In the genomic region with DNA sequence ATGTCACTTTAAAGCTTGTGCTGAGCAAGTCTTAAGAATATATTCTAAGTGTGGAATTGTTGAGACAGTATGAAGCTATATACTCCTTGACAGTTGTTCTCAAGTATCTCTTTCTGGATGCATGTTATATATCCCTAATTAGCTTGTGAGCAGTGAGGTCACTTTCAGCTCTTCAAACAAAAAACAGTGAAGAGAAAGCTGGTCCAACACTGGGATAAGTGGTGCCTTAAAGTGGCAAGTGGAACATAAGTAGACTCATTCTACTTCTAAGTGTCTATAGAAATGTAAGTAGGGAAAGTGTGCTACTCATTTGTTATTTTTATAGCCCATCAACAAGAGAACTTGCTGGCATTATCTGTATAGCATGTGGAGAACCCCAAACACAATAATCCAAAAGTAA, we compare ENCODE assay signal across 1 cellular context.
TF ChIP-seq lines count a peak whose summit lies in the region.

No MANE protein-coding gene starts in this region.

TF ChIP-seq in HEK293, 187 proteins besides CTCF, POLR2A, EP300 and RAD21 (continued from another document):
- TF ChIP-seq KLF17 (tag by site-specific recombination; IDR thresholded peaks at IDR 0.05), result no peak
- no peak for TF ChIP-seq YY1 (tag by site-specific recombination; IDR thresholded peaks at IDR 0.05)
- no peak for TF ChIP-seq ZNF211 (tag by site-specific recombination; IDR thresholded peaks at IDR 0.05; ENCODE audit: low read depth)
- TF ChIP-seq ZNF280C (tag by site-specific recombination; IDR thresholded peaks at IDR 0.05), result no peak
- no peak for TF ChIP-seq ZFP3 (tag by site-specific recombination; IDR thresholded peaks at IDR 0.05; ENCODE audit: low read depth)
- no peak for TF ChIP-seq ZNF350 (tag by site-specific recombination; IDR thresholded peaks at IDR 0.05)
- TF ChIP-seq, protein P1, sequence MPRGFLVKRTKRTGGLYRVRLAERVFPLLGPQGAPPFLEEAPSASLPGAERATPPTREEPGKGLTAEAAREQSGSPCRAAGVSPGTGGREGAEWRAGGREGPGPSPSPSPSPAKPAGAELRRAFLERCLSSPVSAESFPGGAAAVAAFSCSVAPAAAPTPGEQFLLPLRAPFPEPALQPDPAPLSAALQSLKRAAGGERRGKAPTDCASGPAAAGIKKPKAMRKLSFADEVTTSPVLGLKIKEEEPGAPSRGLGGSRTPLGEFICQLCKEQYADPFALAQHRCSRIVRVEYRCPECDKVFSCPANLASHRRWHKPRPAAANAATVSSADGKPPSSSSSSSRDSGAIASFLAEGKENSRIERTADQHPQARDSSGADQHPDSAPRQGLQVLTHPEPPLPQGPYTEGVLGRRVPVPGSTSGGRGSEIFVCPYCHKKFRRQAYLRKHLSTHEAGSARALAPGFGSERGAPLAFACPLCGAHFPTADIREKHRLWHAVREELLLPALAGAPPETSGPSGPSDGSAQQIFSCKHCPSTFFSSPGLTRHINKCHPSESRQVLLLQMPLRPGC (tag by site-specific recombination; IDR thresholded peaks at IDR 0.05), result no peak
- no peak for TF ChIP-seq ZNF140 (tag by site-specific recombination; IDR thresholded peaks at IDR 0.05)
- no peak for TF ChIP-seq ZBTB21 (tag by site-specific recombination; IDR thresholded peaks at IDR 0.05)
- no peak for TF ChIP-seq IKZF3 (tag by site-specific recombination; IDR thresholded peaks at IDR 0.05)
- TF ChIP-seq, protein P2, sequence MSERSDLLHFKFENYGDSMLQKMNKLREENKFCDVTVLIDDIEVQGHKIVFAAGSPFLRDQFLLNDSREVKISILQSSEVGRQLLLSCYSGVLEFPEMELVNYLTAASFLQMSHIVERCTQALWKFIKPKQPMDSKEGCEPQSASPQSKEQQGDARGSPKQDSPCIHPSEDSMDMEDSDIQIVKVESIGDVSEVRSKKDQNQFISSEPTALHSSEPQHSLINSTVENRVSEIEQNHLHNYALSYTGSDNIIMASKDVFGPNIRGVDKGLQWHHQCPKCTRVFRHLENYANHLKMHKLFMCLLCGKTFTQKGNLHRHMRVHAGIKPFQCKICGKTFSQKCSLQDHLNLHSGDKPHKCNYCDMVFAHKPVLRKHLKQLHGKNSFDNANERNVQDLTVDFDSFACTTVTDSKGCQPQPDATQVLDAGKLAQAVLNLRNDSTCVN (tag by site-specific recombination; optimal IDR thresholded peaks at IDR 0.05), result no peak
- TF ChIP-seq, protein P3, sequence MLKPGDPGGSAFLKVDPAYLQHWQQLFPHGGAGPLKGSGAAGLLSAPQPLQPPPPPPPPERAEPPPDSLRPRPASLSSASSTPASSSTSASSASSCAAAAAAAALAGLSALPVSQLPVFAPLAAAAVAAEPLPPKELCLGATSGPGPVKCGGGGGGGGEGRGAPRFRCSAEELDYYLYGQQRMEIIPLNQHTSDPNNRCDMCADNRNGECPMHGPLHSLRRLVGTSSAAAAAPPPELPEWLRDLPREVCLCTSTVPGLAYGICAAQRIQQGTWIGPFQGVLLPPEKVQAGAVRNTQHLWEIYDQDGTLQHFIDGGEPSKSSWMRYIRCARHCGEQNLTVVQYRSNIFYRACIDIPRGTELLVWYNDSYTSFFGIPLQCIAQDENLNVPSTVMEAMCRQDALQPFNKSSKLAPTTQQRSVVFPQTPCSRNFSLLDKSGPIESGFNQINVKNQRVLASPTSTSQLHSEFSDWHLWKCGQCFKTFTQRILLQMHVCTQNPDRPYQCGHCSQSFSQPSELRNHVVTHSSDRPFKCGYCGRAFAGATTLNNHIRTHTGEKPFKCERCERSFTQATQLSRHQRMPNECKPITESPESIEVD (tag by site-specific recombination; IDR thresholded peaks at IDR 0.05), result no peak
- TF ChIP-seq ZBTB11 (tag by site-specific recombination; conservative IDR thresholded peaks at IDR 0.05; ENCODE audit: low read depth), result no peak
- no peak for TF ChIP-seq ZNF792 (tag by site-specific recombination; IDR thresholded peaks at IDR 0.05)
- no peak for TF ChIP-seq ZNF362 (tag by site-specific recombination; IDR thresholded peaks at IDR 0.05)
- peak; percentile 92 for TF ChIP-seq ZNF133 (tag by site-specific recombination; IDR thresholded peaks at IDR 0.05)
- no peak for TF ChIP-seq ZNF843 (tag by site-specific recombination; IDR thresholded peaks at IDR 0.05)
- TF ChIP-seq KLF7 (tag by site-specific recombination; IDR thresholded peaks at IDR 0.05; ENCODE audit: borderline replicate concordance), result no peak
- TF ChIP-seq ZNF366 (tag by site-specific recombination; conservative IDR thresholded peaks at IDR 0.05), result no peak
- TF ChIP-seq ZBTB1 (tag by site-specific recombination; IDR thresholded peaks at IDR 0.05), result no peak
- TF ChIP-seq, protein P4, sequence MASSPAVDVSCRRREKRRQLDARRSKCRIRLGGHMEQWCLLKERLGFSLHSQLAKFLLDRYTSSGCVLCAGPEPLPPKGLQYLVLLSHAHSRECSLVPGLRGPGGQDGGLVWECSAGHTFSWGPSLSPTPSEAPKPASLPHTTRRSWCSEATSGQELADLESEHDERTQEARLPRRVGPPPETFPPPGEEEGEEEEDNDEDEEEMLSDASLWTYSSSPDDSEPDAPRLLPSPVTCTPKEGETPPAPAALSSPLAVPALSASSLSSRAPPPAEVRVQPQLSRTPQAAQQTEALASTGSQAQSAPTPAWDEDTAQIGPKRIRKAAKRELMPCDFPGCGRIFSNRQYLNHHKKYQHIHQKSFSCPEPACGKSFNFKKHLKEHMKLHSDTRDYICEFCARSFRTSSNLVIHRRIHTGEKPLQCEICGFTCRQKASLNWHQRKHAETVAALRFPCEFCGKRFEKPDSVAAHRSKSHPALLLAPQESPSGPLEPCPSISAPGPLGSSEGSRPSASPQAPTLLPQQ (tag by site-specific recombination; IDR thresholded peaks at IDR 0.05), result peak; percentile 58
- peak; percentile 89 for TF ChIP-seq SETDB1 (IDR thresholded peaks at IDR 0.05; ENCODE audit: insufficient read length, low read length)
- peak; percentile 70 for TF ChIP-seq ZFP69B (tag by site-specific recombination; IDR thresholded peaks at IDR 0.05)
- TF ChIP-seq ZEB2 (tag by site-specific recombination; IDR thresholded peaks at IDR 0.05), result no peak
- TF ChIP-seq, protein P5, sequence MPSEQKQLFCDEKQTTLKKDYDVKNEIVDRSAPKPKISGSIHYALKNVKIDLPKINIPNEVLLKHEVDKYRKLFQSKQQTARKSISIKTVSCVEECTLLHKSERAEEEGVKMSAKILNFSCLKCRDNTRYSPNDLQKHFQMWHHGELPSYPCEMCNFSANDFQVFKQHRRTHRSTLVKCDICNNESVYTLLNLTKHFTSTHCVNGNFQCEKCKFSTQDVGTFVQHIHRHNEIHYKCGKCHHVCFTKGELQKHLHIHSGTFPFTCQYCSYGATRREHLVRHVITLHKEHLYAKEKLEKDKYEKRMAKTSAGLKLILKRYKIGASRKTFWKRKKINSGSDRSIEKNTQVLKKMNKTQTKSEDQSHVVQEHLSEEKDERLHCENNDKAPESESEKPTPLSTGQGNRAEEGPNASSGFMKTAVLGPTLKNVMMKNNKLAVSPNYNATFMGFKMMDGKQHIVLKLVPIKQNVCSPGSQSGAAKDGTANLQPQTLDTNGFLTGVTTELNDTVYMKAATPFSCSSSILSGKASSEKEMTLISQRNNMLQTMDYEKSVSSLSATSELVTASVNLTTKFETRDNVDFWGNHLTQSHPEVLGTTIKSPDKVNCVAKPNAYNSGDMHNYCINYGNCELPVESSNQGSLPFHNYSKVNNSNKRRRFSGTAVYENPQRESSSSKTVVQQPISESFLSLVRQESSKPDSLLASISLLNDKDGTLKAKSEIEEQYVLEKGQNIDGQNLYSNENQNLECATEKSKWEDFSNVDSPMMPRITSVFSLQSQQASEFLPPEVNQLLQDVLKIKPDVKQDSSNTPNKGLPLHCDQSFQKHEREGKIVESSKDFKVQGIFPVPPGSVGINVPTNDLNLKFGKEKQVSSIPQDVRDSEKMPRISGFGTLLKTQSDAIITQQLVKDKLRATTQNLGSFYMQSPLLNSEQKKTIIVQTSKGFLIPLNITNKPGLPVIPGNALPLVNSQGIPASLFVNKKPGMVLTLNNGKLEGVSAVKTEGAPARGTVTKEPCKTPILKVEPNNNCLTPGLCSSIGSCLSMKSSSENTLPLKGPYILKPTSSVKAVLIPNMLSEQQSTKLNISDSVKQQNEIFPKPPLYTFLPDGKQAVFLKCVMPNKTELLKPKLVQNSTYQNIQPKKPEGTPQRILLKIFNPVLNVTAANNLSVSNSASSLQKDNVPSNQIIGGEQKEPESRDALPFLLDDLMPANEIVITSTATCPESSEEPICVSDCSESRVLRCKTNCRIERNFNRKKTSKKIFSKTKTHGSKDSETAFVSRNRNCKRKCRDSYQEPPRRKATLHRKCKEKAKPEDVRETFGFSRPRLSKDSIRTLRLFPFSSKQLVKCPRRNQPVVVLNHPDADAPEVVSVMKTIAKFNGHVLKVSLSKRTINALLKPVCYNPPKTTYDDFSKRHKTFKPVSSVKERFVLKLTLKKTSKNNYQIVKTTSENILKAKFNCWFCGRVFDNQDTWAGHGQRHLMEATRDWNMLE (tag by site-specific recombination; conservative IDR thresholded peaks at IDR 0.05; ENCODE audit: low read depth), result no peak
- peak; percentile 44 for TF ChIP-seq ZNF529 (tag by site-specific recombination; IDR thresholded peaks at IDR 0.05; ENCODE audit: insufficient replicate concordance)
- no peak for TF ChIP-seq KLF16 (tag by site-specific recombination; IDR thresholded peaks at IDR 0.05)
- TF ChIP-seq ZNF626 (tag by site-specific recombination; IDR thresholded peaks at IDR 0.05), result peak; percentile 90
TF ChIP-seq in HEK293: peak in this region for 6.
